Comparison of ENCODE assay signal across 9 cellular contexts in the genomic region with DNA sequence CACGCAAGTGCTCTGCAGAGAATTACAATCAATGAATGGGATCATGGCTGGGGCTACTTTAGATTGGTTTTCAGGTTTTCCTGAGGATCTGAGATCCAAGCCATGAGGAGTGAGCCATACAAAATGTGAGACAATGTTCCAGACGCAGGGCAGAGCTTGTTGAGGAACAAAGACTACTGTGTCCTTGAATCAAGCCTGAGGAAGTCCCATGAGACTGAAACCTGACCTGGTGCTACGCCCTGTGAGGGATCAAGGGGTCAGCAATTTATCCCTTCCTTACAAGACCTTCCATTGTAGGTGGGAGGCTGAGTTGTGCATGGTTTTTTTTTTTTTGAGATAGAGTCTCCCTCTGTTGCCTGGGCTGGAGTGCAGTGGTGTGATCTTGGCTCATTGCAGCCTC. TPM values are rescaled to one million over a fixed set of nuclear protein-coding genes. Genes with fewer than 3 reads are reported as not detected.
DNase-seq lines count a peak whose midpoint lies in the region; ATAC-seq, FAIRE-seq and TF ChIP-seq lines count a peak whose summit lies in the region.
"Had no signal": no experiment of that assay in that cellular context is flagged by ENCODE, and none has a peak within 500 bp of the region (broad histone marks: within the 10 kb centered on the region; RNA-seq: fewer than 3 reads in every experiment).

No MANE protein-coding gene starts in this region.

- peaks cover 70% of the 10 kb centered on the region for H3K79me2 ChIP-seq in HCT116 (ENCODE audit: insufficient read depth, low read length)
- peaks cover 70% of the 10 kb centered on the region for H3K79me2 ChIP-seq in keratinocyte (ENCODE audit: control insufficient read depth, insufficient read depth, low read length)

- no peak overlapping the region for H3K27ac ChIP-seq in HCT116 (ENCODE audit: low read depth, low read length)
- H3K27ac ChIP-seq in keratinocyte (ENCODE audit: control insufficient read depth, insufficient read depth, low read length) = peak overlapping the region; percentile 70
- H3K27ac ChIP-seq: brain microvascular endothelial cell had no signal

- POLR2A ChIA-PET in HCT116 (lab: Charles Lee) = no interaction called here
- POLR2A ChIA-PET in T-cell (lab: Charles Lee) = no interaction called here

- H3K4me2 ChIP-seq in HCT116 (ENCODE audit: low read length) (peak overlapping the region; percentile 93), keratinocyte (ENCODE audit: control insufficient read depth, extremely low read depth, insufficient read depth, low read depth, low read length) (peak overlapping the region; percentile 90)

- H3K9ac ChIP-seq in HCT116 (ENCODE audit: low read length) (no peak overlapping the region), keratinocyte (ENCODE audit: control insufficient read depth, extremely low read depth, insufficient read depth, low read length) (no peak overlapping the region)

- peaks cover 19% of the 10 kb centered on the region for H3K36me3 Mint-ChIP-seq in T-cell

- H3K4me1 ChIP-seq in HCT116 (ENCODE audit: control insufficient read depth in 1 of 2, insufficient read depth in 2 of 2, low read length in 2 of 2) (peaks cover 9 to 18% of the 10 kb centered on the region in 2 experiments), keratinocyte (ENCODE audit: control insufficient read depth, extremely low read depth, insufficient read depth, low read length) (peaks cover 17% of the 10 kb centered on the region)

- DNase-seq in CD1c-positive myeloid dendritic cell (ENCODE audit: extremely low spot score) (peak; percentile 27), HCT116 (ENCODE audit: low read depth, low spot score) (no peak), T-cell (no peak), keratinocyte (ENCODE audit: low read depth, low spot score) (no peak), anterior cingulate cortex (lab: John Stamatoyannopoulos, UW) (no peak), urothelium cell line (ENCODE audit: low spot score) (no peak), H54 (ENCODE audit: insufficient read length, low spot score) (no peak)
- DNase-seq: brain microvascular endothelial cell had no signal

- peaks cover 28 to 49% (median 30%) of the 10 kb centered on the region in 3 donors for H3K4me1 Mint-ChIP-seq in T-cell

- no peak for TF ChIP-seq RAD21 in HCT116 (IDR thresholded peaks at IDR 0.05; ENCODE audit: low read depth)

- H3K9me3 ChIP-seq in HCT116 (ENCODE audit: control insufficient read depth in 1 of 2, insufficient read depth in 1 of 2, low read depth in 1 of 2, low read length in 2 of 2) = no peaks in the 10 kb centered on the region
- H3K9me3 ChIP-seq in keratinocyte (ENCODE audit: control insufficient read depth, low read depth, low read length) = no peaks in the 10 kb centered on the region

- no peaks in the 10 kb centered on the region for H3K9me2 ChIP-seq in HCT116 (ENCODE audit: insufficient read depth)

- no peak for ATAC-seq in HCT116
- no peak for ATAC-seq in T-cell (replicated peaks in 1 of 4)
- ATAC-seq in HG03469 (IDR thresholded peaks at IDR 0.05; ENCODE audit: unreplicated experiment) = no peak

- dilution Hi-C loops in keratinocyte (cut with MboI; ENCODE audit: extremely low pct_ligation_motif_present, low sequenced_read_pairs) = no loop called here

- H3K27ac Mint-ChIP-seq in T-cell = no peak overlapping the region

- H3K27me3 ChIP-seq in HCT116 (ENCODE audit: insufficient read depth, low read length) = no peaks in the 10 kb centered on the region
- no peaks in the 10 kb centered on the region for H3K27me3 ChIP-seq in keratinocyte (ENCODE audit: control insufficient read depth, extremely low read depth, insufficient read depth, low read length)
- H3K27me3 ChIP-seq: brain microvascular endothelial cell had no signal

- no TSS peak for BruUV-seq in HCT116 (replicated peaks; lab: Mats Ljungman, UMichigan)

- H4K20me1 ChIP-seq in HCT116 (ENCODE audit: insufficient read depth) = no peaks in the 10 kb centered on the region
- H4K20me1 ChIP-seq in keratinocyte (ENCODE audit: control insufficient read depth, extremely low read depth, insufficient read depth, low read length) = peaks cover 2% of the 10 kb centered on the region

- FAIRE-seq in keratinocyte (lab: Jason Lieb, UNC) = no peak
- FAIRE-seq in urothelium cell line (lab: Jason Lieb, UNC) = no peak
- no peak for FAIRE-seq in H54 (lab: Jason Lieb, UNC)

- peak overlapping the region; percentile 28 to 94 (median 91) for H3K4me3 Mint-ChIP-seq in T-cell

- RAD21 ChIA-PET in HCT116 (lab: Charles Lee; ENCODE audit: low non-redundant PET in 1 of 2, low total read pairs in 2 of 2, uncharacterized antibody in 2 of 2, unreplicated experiment in 2 of 2) = no interaction called here

- H3K36me3 ChIP-seq in HCT116 (ENCODE audit: control insufficient read depth in 1 of 2, insufficient read depth in 2 of 2, low read length in 2 of 2) = peaks cover 14 to 28% of the 10 kb centered on the region in 2 experiments; a peak in 2 of 4 replicates
- peaks cover 9 to 26% of the 10 kb centered on the region in 2 experiments for H3K36me3 ChIP-seq in keratinocyte (ENCODE audit: control insufficient read depth in 2 of 2, extremely low read depth in 1 of 2, insufficient read depth in 2 of 2, low read length in 2 of 2)

- TF ChIP-seq CTCF in HCT116 (IDR thresholded peaks at IDR 0.05 in 2 of 3, conservative IDR thresholded peaks at IDR 0.05 in 1 of 3; ENCODE audit: borderline replicate concordance in 1 of 3, insufficient read depth in 1 of 3, low read depth in 2 of 3, low read length in 2 of 3) = no peak
- no peak for TF ChIP-seq CTCF in keratinocyte (optimal IDR thresholded peaks at IDR 0.05 in 1 of 3, IDR thresholded peaks at IDR 0.05 in 1 of 3, conservative IDR thresholded peaks at IDR 0.05 in 1 of 3; ENCODE audit: extremely low read depth in 1 of 3, insufficient read depth in 2 of 3, low read length in 3 of 3)

- TF ChIP-seq POLR2A in HCT116 (IDR thresholded peaks at IDR 0.05; ENCODE audit: borderline replicate concordance, extremely low read depth, insufficient read depth, insufficient read length) (no peak), H54 (IDR thresholded peaks at IDR 0.05; ENCODE audit: low read depth, low read length) (no peak)

- intact Hi-C loops in HCT116 (cut with micrococcal nuclease) = no loop called here

- no peaks in the 10 kb centered on the region for H3K27me3 Mint-ChIP-seq in T-cell

- H3K4me3 ChIP-seq in HCT116 (replicated peaks in 1 of 2; ENCODE audit: low read depth in 1 of 2, low read length in 2 of 2) (peak overlapping the region in 1 of 2 experiments; percentile 96; a peak in 1 of 4 replicates), keratinocyte (ENCODE audit: control insufficient read depth in 2 of 3, extremely low read depth in 1 of 3, insufficient read depth in 2 of 3, low read depth in 1 of 3, low read length in 3 of 3) (peak overlapping the region in 2 of 3 experiments; percentile 74 to 83)

- H2AFZ ChIP-seq in HCT116 (ENCODE audit: low read depth, low read length, poor library complexity, severe bottlenecking) (no peak overlapping the region), keratinocyte (ENCODE audit: control insufficient read depth, low read length) (no peak overlapping the region)

- CTCF ChIA-PET in HCT116 (lab: Charles Lee) (interaction anchor here (0.8 kb wide), 1 partner anchor 435 kb away, joined by 3 read pairs; no protein-coding TSS in a partner anchor), T-cell (lab: Charles Lee) (no interaction called here)

- no peaks in the 10 kb centered on the region for H3K9me3 Mint-ChIP-seq in T-cell

- no peaks in the 10 kb centered on the region for H3K9me1 ChIP-seq in keratinocyte (ENCODE audit: control insufficient read depth, extremely low read depth, insufficient read depth, low read length)

TF ChIP-seq in HCT116, 20 proteins besides CTCF, POLR2A, EP300 and RAD21:
- TF ChIP-seq SRF (IDR thresholded peaks at IDR 0.05; ENCODE audit: low read depth) = no peak
- no peak for TF ChIP-seq ZNF274 (IDR thresholded peaks at IDR 0.05; ENCODE audit: low read depth, low read length)
- no peak for TF ChIP-seq EGR1 (IDR thresholded peaks at IDR 0.05; ENCODE audit: low read depth)
- TF ChIP-seq JUND (IDR thresholded peaks at IDR 0.05) = no peak
- TF ChIP-seq ZFX (IDR thresholded peaks at IDR 0.05) = no peak
- no peak for TF ChIP-seq TCF7L2 (IDR thresholded peaks at IDR 0.05; ENCODE audit: borderline replicate concordance, extremely low read depth, insufficient read depth, insufficient read length)

RNA-seq across cellular contexts. Expression of gene INCENP, which starts 2.1 kb away (rescaled TPM):
- total RNA-seq in HCT116 (2021; ENCODE audit: unreplicated experiment) = 118 TPM
- polyA plus RNA-seq in HCT116 (2012) = 60.3 and 66.2 TPM in 2 replicates
- 10 to 100 TPM; 20.7 to 31.4 (median 24.9) TPM for total RNA-seq in T-cell
- polyA plus RNA-seq in keratinocyte = 8.0 to 19.6 TPM (median 12.7 TPM) in 3 replicates
- polyA plus RNA-seq in keratinocyte (2011; ENCODE audit: low read depth) = 5.3 TPM
- polyA plus RNA-seq in keratinocyte (2011; cell fraction: cytosol; rRNA removed) = 9.4 and 10.3 TPM in 2 replicates
- polyA plus RNA-seq in keratinocyte (2011; cell fraction: nucleus; rRNA removed) = 23.1 and 32.1 TPM in 2 replicates
- 5.7 and 23.6 TPM in 2 replicates for polyA plus RNA-seq in keratinocyte (2012; ENCODE audit: low replicate concordance)
- polyA minus RNA-seq in keratinocyte = 8.5 to 31.3 TPM (median 14.1 TPM) in 3 replicates
- polyA minus RNA-seq in keratinocyte (2011; cell fraction: cytosol; rRNA and poly(A)+ RNA removed) = 22.8 TPM
- polyA minus RNA-seq in keratinocyte (2011; cell fraction: nucleus; rRNA and poly(A)+ RNA removed) = 14.0 and 21.6 TPM in 2 replicates
